ENCODE assay signal across 2 cellular contexts in the genomic region with DNA sequence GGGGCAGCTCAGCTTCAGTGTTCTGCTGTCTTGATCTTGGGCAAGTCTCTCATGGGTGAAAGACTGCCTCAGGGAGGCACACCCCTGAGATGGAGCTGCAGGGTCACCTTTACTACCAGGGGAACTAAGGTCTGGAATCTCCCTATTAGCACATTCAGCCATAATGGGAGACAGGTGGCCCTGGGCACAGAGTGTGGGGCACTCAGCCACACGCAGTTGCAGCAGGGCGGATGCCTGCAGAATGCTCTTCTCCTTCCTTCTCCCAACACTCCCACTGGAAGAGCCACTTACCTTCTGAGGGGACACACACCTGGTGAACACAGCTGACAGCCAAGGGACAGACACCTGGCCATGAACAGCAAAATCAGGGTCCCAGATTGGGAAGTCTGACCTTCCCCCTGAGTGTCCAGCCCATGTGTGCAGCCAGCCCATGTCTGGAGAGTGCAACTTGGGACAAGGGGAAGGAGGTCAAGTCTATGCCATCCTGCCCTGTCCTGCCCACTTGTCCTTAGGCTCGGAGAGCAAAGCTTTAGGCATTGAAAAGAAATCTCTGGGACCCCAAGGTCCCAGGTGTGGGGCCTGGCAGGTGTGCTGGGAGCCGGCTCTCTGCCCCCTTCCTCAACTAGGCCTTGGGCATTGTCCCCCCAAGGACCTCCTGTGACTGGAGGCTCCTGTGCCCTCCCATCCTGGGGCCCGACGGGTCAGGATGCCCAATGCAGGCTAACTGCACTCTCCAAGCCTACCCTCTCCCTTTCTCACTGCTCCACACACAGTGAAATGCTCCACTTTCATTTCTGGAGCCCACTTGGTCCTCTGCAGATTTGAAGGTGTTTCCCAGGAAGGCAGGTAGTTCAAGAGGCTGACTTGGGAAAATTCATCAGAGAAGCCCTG.
TF ChIP-seq lines count a peak whose summit lies in the region.

No MANE protein-coding gene starts in this region.

TF ChIP-seq in SK-N-SH, 30 proteins besides CTCF, POLR2A, EP300 and RAD21:
- TF ChIP-seq, protein P1, sequence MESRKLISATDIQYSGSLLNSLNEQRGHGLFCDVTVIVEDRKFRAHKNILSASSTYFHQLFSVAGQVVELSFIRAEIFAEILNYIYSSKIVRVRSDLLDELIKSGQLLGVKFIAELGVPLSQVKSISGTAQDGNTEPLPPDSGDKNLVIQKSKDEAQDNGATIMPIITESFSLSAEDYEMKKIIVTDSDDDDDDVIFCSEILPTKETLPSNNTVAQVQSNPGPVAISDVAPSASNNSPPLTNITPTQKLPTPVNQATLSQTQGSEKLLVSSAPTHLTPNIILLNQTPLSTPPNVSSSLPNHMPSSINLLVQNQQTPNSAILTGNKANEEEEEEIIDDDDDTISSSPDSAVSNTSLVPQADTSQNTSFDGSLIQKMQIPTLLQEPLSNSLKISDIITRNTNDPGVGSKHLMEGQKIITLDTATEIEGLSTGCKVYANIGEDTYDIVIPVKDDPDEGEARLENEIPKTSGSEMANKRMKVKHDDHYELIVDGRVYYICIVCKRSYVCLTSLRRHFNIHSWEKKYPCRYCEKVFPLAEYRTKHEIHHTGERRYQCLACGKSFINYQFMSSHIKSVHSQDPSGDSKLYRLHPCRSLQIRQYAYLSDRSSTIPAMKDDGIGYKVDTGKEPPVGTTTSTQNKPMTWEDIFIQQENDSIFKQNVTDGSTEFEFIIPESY (IDR thresholded peaks at IDR 0.05; ENCODE audit: borderline replicate concordance, low read depth) = no peak
- TF ChIP-seq, protein P2, sequence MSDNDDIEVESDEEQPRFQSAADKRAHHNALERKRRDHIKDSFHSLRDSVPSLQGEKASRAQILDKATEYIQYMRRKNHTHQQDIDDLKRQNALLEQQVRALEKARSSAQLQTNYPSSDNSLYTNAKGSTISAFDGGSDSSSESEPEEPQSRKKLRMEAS (IDR thresholded peaks at IDR 0.05; ENCODE audit: low read depth) = no peak
- no peak for TF ChIP-seq FOXJ3 (CRISPR knock-in tag; IDR thresholded peaks at IDR 0.05)
- no peak for TF ChIP-seq EZH2phosphoT487 (IDR thresholded peaks at IDR 0.05; ENCODE audit: borderline replicate concordance, low read depth)
- TF ChIP-seq JUND (IDR thresholded peaks at IDR 0.05) = no peak
TF ChIP-seq in SK-N-SH: peak in this region for 0.

TF ChIP-seq in SK-N-SH treated with all-trans-retinoic acid at 6 μM for 48 hours, 23 proteins besides CTCF, POLR2A, EP300 and RAD21 (continued from another document):
- TF ChIP-seq, protein P3, sequence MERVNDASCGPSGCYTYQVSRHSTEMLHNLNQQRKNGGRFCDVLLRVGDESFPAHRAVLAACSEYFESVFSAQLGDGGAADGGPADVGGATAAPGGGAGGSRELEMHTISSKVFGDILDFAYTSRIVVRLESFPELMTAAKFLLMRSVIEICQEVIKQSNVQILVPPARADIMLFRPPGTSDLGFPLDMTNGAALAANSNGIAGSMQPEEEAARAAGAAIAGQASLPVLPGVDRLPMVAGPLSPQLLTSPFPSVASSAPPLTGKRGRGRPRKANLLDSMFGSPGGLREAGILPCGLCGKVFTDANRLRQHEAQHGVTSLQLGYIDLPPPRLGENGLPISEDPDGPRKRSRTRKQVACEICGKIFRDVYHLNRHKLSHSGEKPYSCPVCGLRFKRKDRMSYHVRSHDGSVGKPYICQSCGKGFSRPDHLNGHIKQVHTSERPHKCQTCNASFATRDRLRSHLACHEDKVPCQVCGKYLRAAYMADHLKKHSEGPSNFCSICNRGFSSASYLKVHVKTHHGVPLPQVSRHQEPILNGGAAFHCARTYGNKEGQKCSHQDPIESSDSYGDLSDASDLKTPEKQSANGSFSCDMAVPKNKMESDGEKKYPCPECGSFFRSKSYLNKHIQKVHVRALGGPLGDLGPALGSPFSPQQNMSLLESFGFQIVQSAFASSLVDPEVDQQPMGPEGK (CRISPR knock-in tag; IDR thresholded peaks at IDR 0.05; ENCODE audit: borderline replicate concordance) = no peak
- TF ChIP-seq ARNTL (CRISPR knock-in tag; IDR thresholded peaks at IDR 0.05; ENCODE audit: borderline replicate concordance, low read depth) (no peak), ESRRG (CRISPR knock-in tag; IDR thresholded peaks at IDR 0.05) (no peak), RARB (CRISPR knock-in tag; IDR thresholded peaks at IDR 0.05) (no peak), TCF4 (CRISPR knock-in tag; IDR thresholded peaks at IDR 0.05; ENCODE audit: borderline replicate concordance) (no peak), CSDC2 (CRISPR knock-in tag; IDR thresholded peaks at IDR 0.05) (no peak), ZNF565 (CRISPR knock-in tag; conservative IDR thresholded peaks at IDR 0.05; ENCODE audit: low read depth) (no peak), PPARA (CRISPR knock-in tag; IDR thresholded peaks at IDR 0.05; ENCODE audit: borderline replicate concordance) (no peak), ISL1 (CRISPR knock-in tag; IDR thresholded peaks at IDR 0.05) (no peak), SNAI2 (CRISPR knock-in tag; IDR thresholded peaks at IDR 0.05) (no peak), GLIS3 (CRISPR knock-in tag; IDR thresholded peaks at IDR 0.05) (no peak), BACH2 (CRISPR knock-in tag; IDR thresholded peaks at IDR 0.05; ENCODE audit: borderline replicate concordance) (no peak)
- TF ChIP-seq, protein P4, sequence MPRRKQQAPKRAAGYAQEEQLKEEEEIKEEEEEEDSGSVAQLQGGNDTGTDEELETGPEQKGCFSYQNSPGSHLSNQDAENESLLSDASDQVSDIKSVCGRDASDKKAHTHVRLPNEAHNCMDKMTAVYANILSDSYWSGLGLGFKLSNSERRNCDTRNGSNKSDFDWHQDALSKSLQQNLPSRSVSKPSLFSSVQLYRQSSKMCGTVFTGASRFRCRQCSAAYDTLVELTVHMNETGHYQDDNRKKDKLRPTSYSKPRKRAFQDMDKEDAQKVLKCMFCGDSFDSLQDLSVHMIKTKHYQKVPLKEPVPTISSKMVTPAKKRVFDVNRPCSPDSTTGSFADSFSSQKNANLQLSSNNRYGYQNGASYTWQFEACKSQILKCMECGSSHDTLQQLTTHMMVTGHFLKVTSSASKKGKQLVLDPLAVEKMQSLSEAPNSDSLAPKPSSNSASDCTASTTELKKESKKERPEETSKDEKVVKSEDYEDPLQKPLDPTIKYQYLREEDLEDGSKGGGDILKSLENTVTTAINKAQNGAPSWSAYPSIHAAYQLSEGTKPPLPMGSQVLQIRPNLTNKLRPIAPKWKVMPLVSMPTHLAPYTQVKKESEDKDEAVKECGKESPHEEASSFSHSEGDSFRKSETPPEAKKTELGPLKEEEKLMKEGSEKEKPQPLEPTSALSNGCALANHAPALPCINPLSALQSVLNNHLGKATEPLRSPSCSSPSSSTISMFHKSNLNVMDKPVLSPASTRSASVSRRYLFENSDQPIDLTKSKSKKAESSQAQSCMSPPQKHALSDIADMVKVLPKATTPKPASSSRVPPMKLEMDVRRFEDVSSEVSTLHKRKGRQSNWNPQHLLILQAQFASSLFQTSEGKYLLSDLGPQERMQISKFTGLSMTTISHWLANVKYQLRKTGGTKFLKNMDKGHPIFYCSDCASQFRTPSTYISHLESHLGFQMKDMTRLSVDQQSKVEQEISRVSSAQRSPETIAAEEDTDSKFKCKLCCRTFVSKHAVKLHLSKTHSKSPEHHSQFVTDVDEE (CRISPR knock-in tag; IDR thresholded peaks at IDR 0.05) = no peak
- TF ChIP-seq, protein P5, sequence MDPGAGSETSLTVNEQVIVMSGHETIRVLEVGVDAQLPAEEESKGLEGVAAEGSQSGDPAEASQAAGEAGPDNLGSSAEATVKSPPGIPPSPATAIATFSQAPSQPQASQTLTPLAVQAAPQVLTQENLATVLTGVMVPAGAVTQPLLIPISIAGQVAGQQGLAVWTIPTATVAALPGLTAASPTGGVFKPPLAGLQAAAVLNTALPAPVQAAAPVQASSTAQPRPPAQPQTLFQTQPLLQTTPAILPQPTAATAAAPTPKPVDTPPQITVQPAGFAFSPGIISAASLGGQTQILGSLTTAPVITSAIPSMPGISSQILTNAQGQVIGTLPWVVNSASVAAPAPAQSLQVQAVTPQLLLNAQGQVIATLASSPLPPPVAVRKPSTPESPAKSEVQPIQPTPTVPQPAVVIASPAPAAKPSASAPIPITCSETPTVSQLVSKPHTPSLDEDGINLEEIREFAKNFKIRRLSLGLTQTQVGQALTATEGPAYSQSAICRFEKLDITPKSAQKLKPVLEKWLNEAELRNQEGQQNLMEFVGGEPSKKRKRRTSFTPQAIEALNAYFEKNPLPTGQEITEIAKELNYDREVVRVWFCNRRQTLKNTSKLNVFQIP (CRISPR knock-in tag; IDR thresholded peaks at IDR 0.05; ENCODE audit: borderline replicate concordance, low read depth) = no peak
- TF ChIP-seq, protein P6, sequence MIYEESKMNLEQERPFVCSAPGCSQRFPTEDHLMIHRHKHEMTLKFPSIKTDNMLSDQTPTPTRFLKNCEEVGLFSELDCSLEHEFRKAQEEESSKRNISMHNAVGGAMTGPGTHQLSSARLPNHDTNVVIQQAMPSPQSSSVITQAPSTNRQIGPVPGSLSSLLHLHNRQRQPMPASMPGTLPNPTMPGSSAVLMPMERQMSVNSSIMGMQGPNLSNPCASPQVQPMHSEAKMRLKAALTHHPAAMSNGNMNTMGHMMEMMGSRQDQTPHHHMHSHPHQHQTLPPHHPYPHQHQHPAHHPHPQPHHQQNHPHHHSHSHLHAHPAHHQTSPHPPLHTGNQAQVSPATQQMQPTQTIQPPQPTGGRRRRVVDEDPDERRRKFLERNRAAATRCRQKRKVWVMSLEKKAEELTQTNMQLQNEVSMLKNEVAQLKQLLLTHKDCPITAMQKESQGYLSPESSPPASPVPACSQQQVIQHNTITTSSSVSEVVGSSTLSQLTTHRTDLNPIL (CRISPR knock-in tag; IDR thresholded peaks at IDR 0.05; ENCODE audit: low read depth) = no peak
